32 cellular contexts compared by ENCODE assay signal in genomic region chr22:43733138-43733537, GRCh38.
"Had no signal": no experiment of that assay in that cellular context is flagged by ENCODE, and none has a peak within 500 bp of the region (broad histone marks: within the 10 kb centered on the region; RNA-seq: fewer than 3 reads in every experiment).

No MANE protein-coding gene starts in this region.

- H3K4me1 ChIP-seq: SJCRH30 had no signal

- DNase-seq: activated CD4-positive, alpha-beta memory T cell treated with anti-CD3 and anti-CD28 coated beads, Interleukin-2, amount 10 ng/mL, durations not matched to agents 7 days and 5 days; activated CD4-positive, alpha-beta T cell treated with anti-CD3 and anti-CD28 coated beads for 36 hours; activated CD8-positive, alpha-beta memory T cell treated with anti-CD3 and anti-CD28 coated beads for 24 hours; activated CD8-positive, alpha-beta memory T cell treated with anti-CD3 and anti-CD28 coated beads, Interleukin-2, amount 10 ng/mL, durations not matched to agents 7 days and 5 days; activated CD8-positive, alpha-beta memory T cell treated with anti-CD3 and anti-CD28 coated beads, Interleukin-2, amount 50 U/mL, for 48 hours; activated effector memory CD4-positive, alpha-beta T cell treated with Interleukin-2 at 50 U/mL for 16 hours; activated naive CD4-positive, alpha-beta T cell treated with anti-CD3 and anti-CD28 coated beads, Interleukin-2, amount 10 ng/mL, durations not matched to agents 7 days and 5 days; activated naive CD8-positive, alpha-beta T cell treated with anti-CD3 and anti-CD28 coated beads, Interleukin-2, amount 50 U/mL, for 24 hours; activated T-cell treated with anti-CD3 and anti-CD28 coated beads, Interleukin-2, amount 50 U/mL, for 48 hours; aorta; brain microvascular endothelial cell; central memory CD4-positive, alpha-beta T cell; Kasumi-1; KG1; MM.1S; MV-4-11; NCI-H1092; NCI-H1436 treated with DMSO at 0.1 percent for 48 hours; NCI-H1694 treated with DMSO at 0.1 percent for 48 hours; NCI-H2029; NCI-H2227 treated with DMSO at 0.1 percent for 48 hours; NCI-H446; NCI-H510A treated with DMSO at 0.1 percent for 48 hours; NCI-H526 treated with DMSO at 0.1 percent for 48 hours; NCI-H774; PC-9; Right ventricle myocardium superior; SJCRH30; T1000 had no signal

- H3K27me3 ChIP-seq: brain microvascular endothelial cell had no signal

- H3K9me3 ChIP-seq: SJCRH30 had no signal

- H3K4me1 Mint-ChIP-seq: activated CD4-positive, alpha-beta memory T cell treated with anti-CD3 and anti-CD28 coated beads, Interleukin-2, amount 10 ng/mL, durations not matched to agents 7 days and 5 days; activated CD4-positive, alpha-beta T cell treated with anti-CD3 and anti-CD28 coated beads for 36 hours; activated CD8-positive, alpha-beta memory T cell treated with anti-CD3 and anti-CD28 coated beads, Interleukin-2, amount 10 ng/mL, durations not matched to agents 7 days and 5 days; activated naive CD4-positive, alpha-beta T cell treated with anti-CD3 and anti-CD28 coated beads, Interleukin-2, amount 10 ng/mL, durations not matched to agents 7 days and 5 days; activated naive CD8-positive, alpha-beta T cell treated with anti-CD3 and anti-CD28 coated beads, Interleukin-2, amount 50 U/mL, for 24 hours had no signal

- H3K4me3 Mint-ChIP-seq: activated CD4-positive, alpha-beta memory T cell treated with anti-CD3 and anti-CD28 coated beads, Interleukin-2, amount 10 ng/mL, durations not matched to agents 7 days and 5 days; activated CD4-positive, alpha-beta T cell treated with anti-CD3 and anti-CD28 coated beads for 36 hours; activated CD8-positive, alpha-beta memory T cell treated with anti-CD3 and anti-CD28 coated beads, Interleukin-2, amount 10 ng/mL, durations not matched to agents 7 days and 5 days; activated naive CD4-positive, alpha-beta T cell treated with anti-CD3 and anti-CD28 coated beads, Interleukin-2, amount 10 ng/mL, durations not matched to agents 7 days and 5 days; activated naive CD8-positive, alpha-beta T cell; activated naive CD8-positive, alpha-beta T cell treated with anti-CD3 and anti-CD28 coated beads, Interleukin-2, amount 50 U/mL, for 24 hours had no signal

- H3K4me2 ChIP-seq: PC-9 had no signal

- H3K4me3 ChIP-seq: PC-9, SJCRH30, SK-N-MC had no signal

- H3K27me3 Mint-ChIP-seq: activated naive CD8-positive, alpha-beta T cell had no signal

- H3K27ac Mint-ChIP-seq: activated CD4-positive, alpha-beta memory T cell treated with anti-CD3 and anti-CD28 coated beads, Interleukin-2, amount 10 ng/mL, durations not matched to agents 7 days and 5 days; activated CD4-positive, alpha-beta T cell treated with anti-CD3 and anti-CD28 coated beads for 36 hours; activated CD8-positive, alpha-beta memory T cell treated with anti-CD3 and anti-CD28 coated beads, Interleukin-2, amount 10 ng/mL, durations not matched to agents 7 days and 5 days; activated naive CD4-positive, alpha-beta T cell treated with anti-CD3 and anti-CD28 coated beads, Interleukin-2, amount 10 ng/mL, durations not matched to agents 7 days and 5 days; activated naive CD8-positive, alpha-beta T cell; activated naive CD8-positive, alpha-beta T cell treated with anti-CD3 and anti-CD28 coated beads, Interleukin-2, amount 50 U/mL, for 24 hours had no signal

- ATAC-seq: activated CD4-positive, alpha-beta T cell treated with anti-CD3 and anti-CD28 coated beads for 36 hours; activated CD4-positive, CD25-positive, alpha-beta regulatory T cell treated with anti-CD3 and anti-CD28 coated beads, Interleukin-2, amount 50 U/mL, for 24 hours; activated CD8-positive, alpha-beta memory T cell treated with anti-CD3 and anti-CD28 coated beads, Interleukin-2, amount 10 ng/mL, durations not matched to agents 7 days and 5 days; activated naive CD8-positive, alpha-beta T cell treated with anti-CD3 and anti-CD28 coated beads, Interleukin-2, amount 50 U/mL, for 24 hours had no signal

- H2AFZ ChIP-seq: PC-9 had no signal

- H3K36me3 Mint-ChIP-seq: activated CD8-positive, alpha-beta memory T cell treated with anti-CD3 and anti-CD28 coated beads, Interleukin-2, amount 10 ng/mL, durations not matched to agents 7 days and 5 days; activated naive CD4-positive, alpha-beta T cell treated with anti-CD3 and anti-CD28 coated beads, Interleukin-2, amount 10 ng/mL, durations not matched to agents 7 days and 5 days; activated naive CD8-positive, alpha-beta T cell had no signal

- H3K36me3 ChIP-seq: brain microvascular endothelial cell, SJCRH30 had no signal

- H3K27ac ChIP-seq: brain microvascular endothelial cell, PC-9, SJCRH30, SK-N-MC had no signal

- H3K9me3 Mint-ChIP-seq: activated CD4-positive, alpha-beta memory T cell treated with anti-CD3 and anti-CD28 coated beads, Interleukin-2, amount 10 ng/mL, durations not matched to agents 7 days and 5 days; activated naive CD4-positive, alpha-beta T cell treated with anti-CD3 and anti-CD28 coated beads, Interleukin-2, amount 10 ng/mL, durations not matched to agents 7 days and 5 days; activated naive CD8-positive, alpha-beta T cell treated with anti-CD3 and anti-CD28 coated beads, Interleukin-2, amount 50 U/mL, for 24 hours had no signal
